ENCODE assay signal across 39 cellular contexts in genomic region chr10:34796133-34796532, GRCh38.
"Had no signal": no experiment of that assay in that cellular context is flagged by ENCODE, and none has a peak within 500 bp of the region (broad histone marks: within the 10 kb centered on the region; RNA-seq: fewer than 3 reads in every experiment).

No MANE protein-coding gene starts in this region.

- FAIRE-seq: astrocyte, bronchial epithelial cell had no signal

- H3K27me3 ChIP-seq: adrenal gland, ascending aorta, body of pancreas, brain microvascular endothelial cell, cardiac muscle cell had no signal

- H3K27me3 Mint-ChIP-seq: activated naive CD8-positive, alpha-beta T cell had no signal

- H3K36me3 Mint-ChIP-seq: activated naive CD4-positive, alpha-beta T cell treated with anti-CD3 and anti-CD28 coated beads, Interleukin-2, amount 10 ng/mL, durations not matched to agents 7 days and 5 days; activated naive CD4-positive, alpha-beta T cell treated with anti-CD3 and anti-CD28 coated beads, Interleukin-2, amount 50 U/mL, for 24 hours; activated naive CD4-positive, alpha-beta T cell treated with anti-CD3 and anti-CD28 coated beads, Interleukin-2, amount 50 U/mL, for 72 hours; activated naive CD8-positive, alpha-beta T cell; activated naive CD8-positive, alpha-beta T cell treated with anti-CD3 and anti-CD28 coated beads for 36 hours; activated naive CD8-positive, alpha-beta T cell treated with anti-CD3 and anti-CD28 coated beads, Interleukin-2, amount 10 ng/mL, durations not matched to agents 7 days and 5 days had no signal

- ATAC-seq: activated naive CD4-positive, alpha-beta T cell treated with anti-CD3 and anti-CD28 coated beads, Interleukin-2, amount 50 U/mL, for 72 hours; activated naive CD8-positive, alpha-beta T cell treated with anti-CD3 and anti-CD28 coated beads, Interleukin-2, amount 50 U/mL, for 24 hours; activated T-cell treated with anti-CD3 and anti-CD28 coated beads, Interleukin-2, amount 50 U/mL, for 4 hours; activated T-cell treated with anti-CD3 and anti-CD28 coated beads, Interleukin-2, amount 50 U/mL, for 72 hours; activated T-helper 17 cell treated with anti-CD3 and anti-CD28 coated beads, Interleukin-2, amount 50 U/mL, for 72 hours; body of pancreas had no signal

- H3K27ac ChIP-seq: adrenal gland, ascending aorta, brain microvascular endothelial cell, cardiac muscle cell had no signal

- H3K4me3 Mint-ChIP-seq: activated naive CD4-positive, alpha-beta T cell treated with anti-CD3 and anti-CD28 coated beads for 36 hours; activated naive CD4-positive, alpha-beta T cell treated with anti-CD3 and anti-CD28 coated beads, Interleukin-2, amount 10 ng/mL, durations not matched to agents 7 days and 5 days; activated naive CD4-positive, alpha-beta T cell treated with anti-CD3 and anti-CD28 coated beads, Interleukin-2, amount 50 U/mL, for 24 hours; activated naive CD8-positive, alpha-beta T cell; activated naive CD8-positive, alpha-beta T cell treated with anti-CD3 and anti-CD28 coated beads for 36 hours; activated naive CD8-positive, alpha-beta T cell treated with anti-CD3 and anti-CD28 coated beads, Interleukin-2, amount 10 ng/mL, durations not matched to agents 7 days and 5 days; activated naive CD8-positive, alpha-beta T cell treated with anti-CD3 and anti-CD28 coated beads, Interleukin-2, amount 50 U/mL, for 24 hours; activated T-cell treated with anti-CD3 and anti-CD28 coated beads, Interleukin-2, amount 50 U/mL, for 24 hours; activated T-cell treated with anti-CD3 and anti-CD28 coated beads, Interleukin-2, amount 50 U/mL, for 4 hours; activated T-cell treated with anti-CD3 and anti-CD28 coated beads, Interleukin-2, amount 50 U/mL, for 72 hours; activated T-helper 1 cell treated with anti-CD3 and anti-CD28 coated beads, Interleukin-12 subunit alpha, Interleukin-12 subunit beta, Interleukin-2, Interleukin-4 antibody, amounts not matched to agents 30 ng/mL and 10 ng/mL and 1 ng/mL, durations not matched to agents 14 hours and 24 hours and 36 hours; activated T-helper 17 cell treated with anti-CD3 and anti-CD28 coated beads, Interleukin-2, amount 50 U/mL, for 72 hours; brain; central memory CD8-positive, alpha-beta T cell had no signal

- H3K9me3 ChIP-seq: adrenal gland, ascending aorta, body of pancreas had no signal

- H3K9me3 Mint-ChIP-seq: activated naive CD4-positive, alpha-beta T cell treated with anti-CD3 and anti-CD28 coated beads for 36 hours; activated naive CD4-positive, alpha-beta T cell treated with anti-CD3 and anti-CD28 coated beads, Interleukin-2, amount 10 ng/mL, durations not matched to agents 7 days and 5 days; activated naive CD4-positive, alpha-beta T cell treated with anti-CD3 and anti-CD28 coated beads, Interleukin-2, amount 50 U/mL, for 24 hours; activated naive CD4-positive, alpha-beta T cell treated with anti-CD3 and anti-CD28 coated beads, Interleukin-2, amount 50 U/mL, for 72 hours; activated naive CD8-positive, alpha-beta T cell treated with anti-CD3 and anti-CD28 coated beads for 36 hours; activated naive CD8-positive, alpha-beta T cell treated with anti-CD3 and anti-CD28 coated beads, Interleukin-2, amount 10 ng/mL, durations not matched to agents 7 days and 5 days; activated naive CD8-positive, alpha-beta T cell treated with anti-CD3 and anti-CD28 coated beads, Interleukin-2, amount 50 U/mL, for 24 hours; activated T-cell treated with anti-CD3 and anti-CD28 coated beads, Interleukin-2, amount 50 U/mL, for 24 hours; activated T-cell treated with anti-CD3 and anti-CD28 coated beads, Interleukin-2, amount 50 U/mL, for 4 hours; activated T-cell treated with anti-CD3 and anti-CD28 coated beads, Interleukin-2, amount 50 U/mL, for 72 hours; activated T-helper 1 cell treated with anti-CD3 and anti-CD28 coated beads, Interleukin-12 subunit alpha, Interleukin-12 subunit beta, Interleukin-2, Interleukin-4 antibody, amounts not matched to agents 30 ng/mL and 10 ng/mL and 1 ng/mL, durations not matched to agents 14 hours and 24 hours and 36 hours; activated T-helper 17 cell treated with anti-CD3 and anti-CD28 coated beads, Interleukin-2, amount 50 U/mL, for 72 hours; activated T-helper 2 cell treated with anti-CD3 and anti-CD28 coated beads, Interferon-gamma antibody, Interleukin-2, Interleukin-4, amounts not matched to agents 10 μg/mL and 5 μg/mL and 100 μg/mL, durations not matched to agents 14 hours and 24 hours and 36 hours; central memory CD8-positive, alpha-beta T cell had no signal

- H3K4me1 ChIP-seq: ascending aorta had no signal

- H3K27ac Mint-ChIP-seq: activated naive CD4-positive, alpha-beta T cell treated with anti-CD3 and anti-CD28 coated beads for 36 hours; activated naive CD4-positive, alpha-beta T cell treated with anti-CD3 and anti-CD28 coated beads, Interleukin-2, amount 10 ng/mL, durations not matched to agents 7 days and 5 days; activated naive CD4-positive, alpha-beta T cell treated with anti-CD3 and anti-CD28 coated beads, Interleukin-2, amount 50 U/mL, for 24 hours; activated naive CD4-positive, alpha-beta T cell treated with anti-CD3 and anti-CD28 coated beads, Interleukin-2, amount 50 U/mL, for 72 hours; activated naive CD8-positive, alpha-beta T cell; activated naive CD8-positive, alpha-beta T cell treated with anti-CD3 and anti-CD28 coated beads for 36 hours; activated naive CD8-positive, alpha-beta T cell treated with anti-CD3 and anti-CD28 coated beads, Interleukin-2, amount 10 ng/mL, durations not matched to agents 7 days and 5 days; activated naive CD8-positive, alpha-beta T cell treated with anti-CD3 and anti-CD28 coated beads, Interleukin-2, amount 50 U/mL, for 24 hours; activated T-cell treated with anti-CD3 and anti-CD28 coated beads, Interleukin-2, amount 50 U/mL, for 24 hours; activated T-cell treated with anti-CD3 and anti-CD28 coated beads, Interleukin-2, amount 50 U/mL, for 72 hours; activated T-helper 1 cell treated with anti-CD3 and anti-CD28 coated beads, Interleukin-12 subunit alpha, Interleukin-12 subunit beta, Interleukin-2, Interleukin-4 antibody, amounts not matched to agents 30 ng/mL and 10 ng/mL and 1 ng/mL, durations not matched to agents 14 hours and 24 hours and 36 hours; activated T-helper 17 cell treated with anti-CD3 and anti-CD28 coated beads, Interleukin-2, amount 50 U/mL, for 72 hours; activated T-helper 2 cell treated with anti-CD3 and anti-CD28 coated beads, Interferon-gamma antibody, Interleukin-2, Interleukin-4, amounts not matched to agents 10 μg/mL and 5 μg/mL and 100 μg/mL, durations not matched to agents 14 hours and 24 hours and 36 hours; brain had no signal

- H3K4me1 Mint-ChIP-seq: activated naive CD4-positive, alpha-beta T cell treated with anti-CD3 and anti-CD28 coated beads, Interleukin-2, amount 10 ng/mL, durations not matched to agents 7 days and 5 days; activated naive CD4-positive, alpha-beta T cell treated with anti-CD3 and anti-CD28 coated beads, Interleukin-2, amount 50 U/mL, for 24 hours; activated naive CD8-positive, alpha-beta T cell treated with anti-CD3 and anti-CD28 coated beads for 36 hours; activated naive CD8-positive, alpha-beta T cell treated with anti-CD3 and anti-CD28 coated beads, Interleukin-2, amount 10 ng/mL, durations not matched to agents 7 days and 5 days; activated naive CD8-positive, alpha-beta T cell treated with anti-CD3 and anti-CD28 coated beads, Interleukin-2, amount 50 U/mL, for 24 hours; activated T-helper 17 cell treated with anti-CD3 and anti-CD28 coated beads, Interleukin-2, amount 50 U/mL, for 72 hours; central memory CD8-positive, alpha-beta T cell had no signal

- H3K36me3 ChIP-seq: adrenal gland, ascending aorta, brain microvascular endothelial cell, cardiac muscle cell had no signal

- H3K4me3 ChIP-seq: adrenal gland, ascending aorta, body of pancreas, cardiac muscle cell had no signal

- DNase-seq: activated effector memory CD4-positive, alpha-beta T cell treated with anti-CD3 and anti-CD28 coated beads, Interleukin-2, amount 50 U/mL, for 16 hours; activated effector memory CD4-positive, alpha-beta T cell treated with Interleukin-2 at 50 U/mL for 16 hours; activated gamma-delta T cell; activated gamma-delta T cell treated with Interleukin-2 at 50 U/mL for 16 hours; activated naive CD4-positive, alpha-beta T cell; activated naive CD4-positive, alpha-beta T cell treated with anti-CD3 and anti-CD28 coated beads for 36 hours; activated naive CD4-positive, alpha-beta T cell treated with anti-CD3 and anti-CD28 coated beads, Interleukin-2, amount 10 ng/mL, durations not matched to agents 7 days and 5 days; activated naive CD4-positive, alpha-beta T cell treated with anti-CD3 and anti-CD28 coated beads, Interleukin-2, amount 50 U/mL, for 16 hours; activated naive CD4-positive, alpha-beta T cell treated with Interleukin-2 at 50 U/mL for 16 hours; activated naive CD8-positive, alpha-beta T cell treated with anti-CD3 and anti-CD28 coated beads for 36 hours; activated naive CD8-positive, alpha-beta T cell treated with anti-CD3 and anti-CD28 coated beads, Interleukin-2, amount 10 ng/mL, durations not matched to agents 7 days and 5 days; activated naive CD8-positive, alpha-beta T cell treated with anti-CD3 and anti-CD28 coated beads, Interleukin-2, amount 50 U/mL, for 24 hours; activated T-cell treated with anti-CD3 and anti-CD28 coated beads, Interleukin-2, amount 50 U/mL, for 1 hour; activated T-cell treated with anti-CD3 and anti-CD28 coated beads, Interleukin-2, amount 50 U/mL, for 24 hours; activated T-cell treated with anti-CD3 and anti-CD28 coated beads, Interleukin-2, amount 50 U/mL, for 4 hours; activated T-cell treated with anti-CD3 and anti-CD28 coated beads, Interleukin-2, amount 50 U/mL, for 48 hours; activated T-cell treated with anti-CD3 and anti-CD28 coated beads, Interleukin-2, amount 50 U/mL, for 72 hours; adrenal gland; amniotic stem cell; amygdala; anterior cingulate cortex; aorta; body of pancreas; brain microvascular endothelial cell; caudate nucleus; central memory CD4-positive, alpha-beta T cell; cerebellar nuclear complex had no signal
